9 cellular contexts compared by ENCODE assay signal in the genomic region with DNA sequence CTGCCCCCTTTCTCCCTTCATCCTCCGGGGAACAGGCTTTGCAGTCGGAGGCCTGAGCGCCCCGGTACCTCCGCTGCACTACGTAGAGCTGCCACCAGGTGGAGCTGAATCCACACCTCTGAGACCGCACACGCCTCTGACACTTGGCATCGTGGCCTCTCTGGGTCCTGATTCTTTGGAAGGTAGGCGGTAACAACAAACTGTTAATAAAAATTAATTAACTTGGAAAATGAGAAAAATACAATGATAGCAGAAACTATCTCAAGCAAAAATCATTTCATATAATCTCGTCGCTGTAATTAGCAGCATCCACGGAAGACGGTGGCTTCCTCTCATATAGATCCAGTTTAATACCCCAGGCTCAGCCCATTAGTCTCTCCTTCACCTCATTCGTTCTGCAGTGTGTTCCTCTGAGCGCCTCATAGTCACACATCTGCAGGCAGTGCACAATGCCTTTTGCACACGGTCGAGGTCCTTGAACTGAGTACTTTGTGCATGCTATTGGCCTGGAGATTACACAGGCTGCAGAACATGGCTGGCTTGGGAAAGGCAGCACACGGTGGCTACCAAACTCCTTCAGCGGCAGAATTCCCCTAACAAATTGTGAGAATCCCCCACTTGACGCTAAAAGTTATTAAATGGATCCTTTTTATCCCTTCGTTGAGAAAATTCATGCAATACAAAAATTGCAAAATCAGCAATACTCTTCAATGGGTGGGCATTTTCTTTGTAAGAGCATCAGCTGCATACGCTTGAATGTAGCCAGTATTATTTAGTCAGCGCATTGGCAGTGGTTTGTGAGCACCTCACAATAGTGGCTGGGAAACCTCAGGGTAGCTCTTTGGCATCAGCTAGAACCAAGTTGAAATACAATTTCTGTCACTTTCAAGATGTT. TPM values are rescaled to one million over a fixed set of nuclear protein-coding genes. Genes with fewer than 3 reads are reported as not detected.
DNase-seq lines count a peak whose midpoint lies in the region; ATAC-seq and TF ChIP-seq lines count a peak whose summit lies in the region.
"Had no signal": no experiment of that assay in that cellular context is flagged by ENCODE, and none has a peak within 500 bp of the region (broad histone marks: within the 10 kb centered on the region; RNA-seq: fewer than 3 reads in every experiment).

No MANE protein-coding gene starts in this region.

- H3K4me1 ChIP-seq in colonic mucosa (no peaks in the 10 kb centered on the region), liver (ENCODE audit: control insufficient read depth in 4 of 4, insufficient read depth in 4 of 4, low read length in 3 of 4) (peaks cover 0 to 5% (median 1%) of the 10 kb centered on the region in 4 donors)

- H3K9me3 Mint-ChIP-seq in activated CD4-positive, alpha-beta T cell treated with anti-CD3 and anti-CD28 coated beads, Interleukin-2, amount 10 ng/mL, durations not matched to agents 24 days and 14 days = no peaks in the 10 kb centered on the region

- peak; percentile 99 for TF ChIP-seq RAD21 in liver (IDR thresholded peaks at IDR 0.05)

- 38% methylated on average over 24 of the region's 24 CpGs for WGBS in liver

- no peaks in the 10 kb centered on the region for H3K27me3 ChIP-seq in colonic mucosa
- H3K27me3 ChIP-seq in liver (ENCODE audit: control insufficient read depth in 4 of 4, insufficient read depth in 4 of 4, low read length in 3 of 4) = peaks cover 0 to 3% (median 0%) of the 10 kb centered on the region in 4 donors

- H3K27ac Mint-ChIP-seq in activated CD4-positive, alpha-beta T cell treated with anti-CD3 and anti-CD28 coated beads, Interleukin-2, amount 10 ng/mL, durations not matched to agents 24 days and 14 days = no peak overlapping the region

- peaks cover 17% of the 10 kb centered on the region for H3K27me3 Mint-ChIP-seq in activated CD4-positive, alpha-beta T cell treated with anti-CD3 and anti-CD28 coated beads, Interleukin-2, amount 10 ng/mL, durations not matched to agents 24 days and 14 days

- H3K27ac ChIP-seq in colonic mucosa (no peak overlapping the region), liver (ENCODE audit: low read depth in 1 of 2, low read length in 2 of 2) (no peak overlapping the region)

- H3K4me3 Mint-ChIP-seq in activated CD4-positive, alpha-beta T cell treated with anti-CD3 and anti-CD28 coated beads, Interleukin-2, amount 10 ng/mL, durations not matched to agents 24 days and 14 days = no peak overlapping the region

- no peaks in the 10 kb centered on the region for H3K36me3 Mint-ChIP-seq in activated CD4-positive, alpha-beta T cell treated with anti-CD3 and anti-CD28 coated beads, Interleukin-2, amount 10 ng/mL, durations not matched to agents 24 days and 14 days (ENCODE audit: low read depth)

- H3K4me3 ChIP-seq in colonic mucosa (no peak overlapping the region), liver (ENCODE audit: low read depth in 1 of 3, low read length in 3 of 3) (no peak overlapping the region)

- H3K9ac ChIP-seq in colonic mucosa (ENCODE audit: low read depth in 2 of 2, low read length in 2 of 2) = no peak overlapping the region
- H3K9ac ChIP-seq in liver (ENCODE audit: low read depth in 1 of 2, low read length in 2 of 2) = no peak overlapping the region

- ATAC-seq in GM18867 (IDR thresholded peaks at IDR 0.05; ENCODE audit: unreplicated experiment) = peak; percentile 95
- peak; percentile 97 for ATAC-seq in HG03045 (IDR thresholded peaks at IDR 0.05; ENCODE audit: unreplicated experiment)

- peak; percentile 92 for TF ChIP-seq CTCF in colonic mucosa (IDR thresholded peaks at IDR 0.05)
- peak; percentile 96 for TF ChIP-seq CTCF in liver (IDR thresholded peaks at IDR 0.05; ENCODE audit: low read depth, low read length, missing input control)

- H3K9me3 ChIP-seq in colonic mucosa = no peaks in the 10 kb centered on the region
- no peaks in the 10 kb centered on the region for H3K9me3 ChIP-seq in liver (ENCODE audit: control insufficient read depth in 4 of 4, low read length in 3 of 4)

- H3K4me1 Mint-ChIP-seq in activated CD4-positive, alpha-beta T cell treated with anti-CD3 and anti-CD28 coated beads, Interleukin-2, amount 10 ng/mL, durations not matched to agents 24 days and 14 days = peaks cover 5% of the 10 kb centered on the region

- intact Hi-C loops in activated CD4-positive, alpha-beta T cell treated with anti-CD3 and anti-CD28 coated beads, Interleukin-2, amount 10 ng/mL, durations not matched to agents 24 days and 14 days (cut with micrococcal nuclease) = loop anchor here (1.0 to 10.0 kb wide), 3 partner anchors 207 to 706 kb away; no protein-coding TSS in a partner anchor
- intact Hi-C loops in colonic mucosa (cut with DNase I) = loop anchor here (1.0 to 5.0 kb wide), 2 partner anchors 156 to 207 kb away; no protein-coding TSS in a partner anchor

- peak; percentile 86 for DNase-seq in AG20443 (ENCODE audit: low spot score)
- peak; percentile 5 for DNase-seq in NCI-H2227 treated with DMSO at 0.1 percent for 48 hours (lab: John Stamatoyannopoulos, UW)
- DNase-seq in activated CD4-positive, alpha-beta T cell treated with anti-CD3 and anti-CD28 coated beads, Interleukin-2, amount 10 ng/mL, durations not matched to agents 24 days and 14 days = peak; percentile 94
- peak; percentile 80 for DNase-seq in colonic mucosa
- DNase-seq in stimulated activated CD8-positive, alpha-beta memory T cell treated with anti-CD3 and anti-CD28 coated beads, Interleukin-12 subunit alpha, Interleukin-12 subunit beta, amount 100 ng/mL, for 1 hour (ENCODE audit: low read depth) = peak; percentile 66

- no peaks in the 10 kb centered on the region for H3K36me3 ChIP-seq in colonic mucosa
- no peaks in the 10 kb centered on the region for H3K36me3 ChIP-seq in liver (ENCODE audit: control insufficient read depth in 4 of 4, insufficient read depth in 3 of 4, low read depth in 1 of 4, low read length in 3 of 4)

TF ChIP-seq in liver, 16 proteins besides CTCF, POLR2A, EP300 and RAD21 (continues in another document):
- TF ChIP-seq, protein P1, sequence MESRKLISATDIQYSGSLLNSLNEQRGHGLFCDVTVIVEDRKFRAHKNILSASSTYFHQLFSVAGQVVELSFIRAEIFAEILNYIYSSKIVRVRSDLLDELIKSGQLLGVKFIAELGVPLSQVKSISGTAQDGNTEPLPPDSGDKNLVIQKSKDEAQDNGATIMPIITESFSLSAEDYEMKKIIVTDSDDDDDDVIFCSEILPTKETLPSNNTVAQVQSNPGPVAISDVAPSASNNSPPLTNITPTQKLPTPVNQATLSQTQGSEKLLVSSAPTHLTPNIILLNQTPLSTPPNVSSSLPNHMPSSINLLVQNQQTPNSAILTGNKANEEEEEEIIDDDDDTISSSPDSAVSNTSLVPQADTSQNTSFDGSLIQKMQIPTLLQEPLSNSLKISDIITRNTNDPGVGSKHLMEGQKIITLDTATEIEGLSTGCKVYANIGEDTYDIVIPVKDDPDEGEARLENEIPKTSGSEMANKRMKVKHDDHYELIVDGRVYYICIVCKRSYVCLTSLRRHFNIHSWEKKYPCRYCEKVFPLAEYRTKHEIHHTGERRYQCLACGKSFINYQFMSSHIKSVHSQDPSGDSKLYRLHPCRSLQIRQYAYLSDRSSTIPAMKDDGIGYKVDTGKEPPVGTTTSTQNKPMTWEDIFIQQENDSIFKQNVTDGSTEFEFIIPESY (IDR thresholded peaks at IDR 0.05) = no peak
- TF ChIP-seq SP1 (IDR thresholded peaks at IDR 0.05) (no peak), YY1 (IDR thresholded peaks at IDR 0.05) (no peak), NR2F2 (IDR thresholded peaks at IDR 0.05) (no peak), ATF3 (IDR thresholded peaks at IDR 0.05) (no peak), MAX (IDR thresholded peaks at IDR 0.05) (no peak), TAF1 (conservative IDR thresholded peaks at IDR 0.05) (no peak), HNF4G (IDR thresholded peaks at IDR 0.05) (no peak)
- TF ChIP-seq, protein P2, sequence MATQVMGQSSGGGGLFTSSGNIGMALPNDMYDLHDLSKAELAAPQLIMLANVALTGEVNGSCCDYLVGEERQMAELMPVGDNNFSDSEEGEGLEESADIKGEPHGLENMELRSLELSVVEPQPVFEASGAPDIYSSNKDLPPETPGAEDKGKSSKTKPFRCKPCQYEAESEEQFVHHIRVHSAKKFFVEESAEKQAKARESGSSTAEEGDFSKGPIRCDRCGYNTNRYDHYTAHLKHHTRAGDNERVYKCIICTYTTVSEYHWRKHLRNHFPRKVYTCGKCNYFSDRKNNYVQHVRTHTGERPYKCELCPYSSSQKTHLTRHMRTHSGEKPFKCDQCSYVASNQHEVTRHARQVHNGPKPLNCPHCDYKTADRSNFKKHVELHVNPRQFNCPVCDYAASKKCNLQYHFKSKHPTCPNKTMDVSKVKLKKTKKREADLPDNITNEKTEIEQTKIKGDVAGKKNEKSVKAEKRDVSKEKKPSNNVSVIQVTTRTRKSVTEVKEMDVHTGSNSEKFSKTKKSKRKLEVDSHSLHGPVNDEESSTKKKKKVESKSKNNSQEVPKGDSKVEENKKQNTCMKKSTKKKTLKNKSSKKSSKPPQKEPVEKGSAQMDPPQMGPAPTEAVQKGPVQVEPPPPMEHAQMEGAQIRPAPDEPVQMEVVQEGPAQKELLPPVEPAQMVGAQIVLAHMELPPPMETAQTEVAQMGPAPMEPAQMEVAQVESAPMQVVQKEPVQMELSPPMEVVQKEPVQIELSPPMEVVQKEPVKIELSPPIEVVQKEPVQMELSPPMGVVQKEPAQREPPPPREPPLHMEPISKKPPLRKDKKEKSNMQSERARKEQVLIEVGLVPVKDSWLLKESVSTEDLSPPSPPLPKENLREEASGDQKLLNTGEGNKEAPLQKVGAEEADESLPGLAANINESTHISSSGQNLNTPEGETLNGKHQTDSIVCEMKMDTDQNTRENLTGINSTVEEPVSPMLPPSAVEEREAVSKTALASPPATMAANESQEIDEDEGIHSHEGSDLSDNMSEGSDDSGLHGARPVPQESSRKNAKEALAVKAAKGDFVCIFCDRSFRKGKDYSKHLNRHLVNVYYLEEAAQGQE (IDR thresholded peaks at IDR 0.05) = no peak

RNA-seq across cellular contexts. Expression of gene OR9A2, which starts 18.7 kb away (rescaled TPM):
- total RNA-seq in activated CD4-positive, alpha-beta T cell treated with anti-CD3 and anti-CD28 coated beads, Interleukin-2, amount 10 ng/mL, durations not matched to agents 24 days and 14 days = not detected in 2 replicates
- total RNA-seq in colonic mucosa = not detected
- total RNA-seq in liver = under 1 TPM in 1 of 2 donors, not detected in 1; 0.08 TPM
- not detected for polyA plus RNA-seq in liver
- polyA plus RNA-seq: IgD-negative memory B cell had no signal

RNA-seq across cellular contexts. Expression of gene OR6V1, which starts 43.9 kb away (rescaled TPM):
- total RNA-seq in activated CD4-positive, alpha-beta T cell treated with anti-CD3 and anti-CD28 coated beads, Interleukin-2, amount 10 ng/mL, durations not matched to agents 24 days and 14 days = not detected in 2 replicates
- total RNA-seq in colonic mucosa (not detected), liver (not detected)
- polyA plus RNA-seq in liver = not detected
- polyA plus RNA-seq: IgD-negative memory B cell had no signal

RNA-seq across cellular contexts. Expression of gene KEL, which starts 46.1 kb away (rescaled TPM):
- total RNA-seq in activated CD4-positive, alpha-beta T cell treated with anti-CD3 and anti-CD28 coated beads, Interleukin-2, amount 10 ng/mL, durations not matched to agents 24 days and 14 days = 0.12 and 0.37 TPM in 2 replicates
- total RNA-seq in colonic mucosa (under 1 TPM in 1 of 2 donors, not detected in 1; 0.77 TPM), liver (10 to 100 TPM in 1 of 2 donors, under 1 TPM in 1; 0.42 to 81.0 TPM)
- polyA plus RNA-seq in liver = under 1 TPM; 0.18 to 0.31 TPM
- polyA plus RNA-seq: IgD-negative memory B cell had no signal

Comparison
In these comparisons a context has a peak if more than half of its experiments do, and no peak if none do; other contexts are left out.
1. DNase-seq: peak in every context shown above with its lines; median percentile 94 in activated CD4-positive, alpha-beta T cell treated with anti-CD3 and anti-CD28 coated beads, Interleukin-2, amount 10 ng/mL, durations not matched to agents 24 days and 14 days; 86 in AG20443; 80 in colonic mucosa; 66 in stimulated activated CD8-positive, alpha-beta memory T cell treated with anti-CD3 and anti-CD28 coated beads, Interleukin-12 subunit alpha, Interleukin-12 subunit beta, amount 100 ng/mL, for 1 hour; 5 in NCI-H2227 treated with DMSO at 0.1 percent for 48 hours.